Comparison of ENCODE assay signal across 9 cellular contexts in the genomic region with DNA sequence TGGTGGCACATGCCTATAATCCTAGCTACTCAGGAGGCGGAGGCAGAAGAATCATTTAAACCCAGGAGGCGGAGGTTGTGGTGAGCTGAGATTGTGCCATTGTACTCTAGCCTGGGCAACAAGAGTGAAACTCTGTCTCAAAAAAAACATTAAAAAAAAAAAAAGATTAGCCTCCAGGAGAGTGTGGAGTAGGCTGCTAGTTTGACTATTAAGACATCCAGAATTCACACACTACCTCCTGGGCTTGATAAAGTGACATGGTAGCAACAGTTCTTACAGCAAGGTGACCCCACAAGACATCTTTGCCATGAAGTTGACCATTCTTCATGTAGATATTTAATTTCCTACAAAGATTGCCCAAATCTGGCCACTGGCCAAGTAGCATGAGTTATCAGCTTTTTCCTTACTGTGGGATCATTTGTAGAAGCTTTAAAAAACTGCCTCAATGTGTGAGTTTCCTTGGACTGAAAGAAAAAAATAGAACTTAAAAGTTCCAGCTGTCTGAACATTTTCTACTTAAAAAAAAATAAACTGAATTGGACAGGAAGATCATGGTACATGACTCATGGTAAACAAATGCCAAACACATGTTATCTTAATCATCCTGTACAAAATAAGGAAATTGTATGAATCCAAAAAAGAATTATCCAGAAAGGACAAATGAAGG. TPM values are rescaled to one million over a fixed set of nuclear protein-coding genes. Genes with fewer than 3 reads are reported as not detected.
A peak's percentile ranks its signal among the peaks of the same experiment; 100 is the strongest.
DNase-seq lines count a peak whose midpoint lies in the region; ATAC-seq and TF ChIP-seq lines count a peak whose summit lies in the region.
"Had no signal": no experiment of that assay in that cellular context is flagged by ENCODE, and none has a peak within 500 bp of the region (broad histone marks: within the 10 kb centered on the region; RNA-seq: fewer than 3 reads in every experiment).

No MANE protein-coding gene starts in this region.

- H3K27me3 ChIP-seq in adrenal gland: no peaks in the 10 kb centered on the region
- no peaks in the 10 kb centered on the region for H3K27me3 ChIP-seq in stomach

- TF ChIP-seq EP300 in stomach (IDR thresholded peaks at IDR 0.05): no peak

- H3K27ac ChIP-seq in adrenal gland: peak overlapping the region in 3 of 5 donors; percentile 8 to 61 (median 38)
- H3K27ac ChIP-seq in stomach: peak overlapping the region in 4 of 5 donors; percentile 30 to 66 (median 38)
- H3K27ac ChIP-seq: lower lobe of right lung had no signal

- TF ChIP-seq CTCF in adrenal gland (IDR thresholded peaks at IDR 0.05) (no peak), stomach (IDR thresholded peaks at IDR 0.05) (no peak)

- H3K4me3 ChIP-seq in adrenal gland (no peak overlapping the region), stomach (no peak overlapping the region)
- H3K4me3 ChIP-seq: lower lobe of right lung had no signal

- ATAC-seq in Right ventricle myocardium superior (ENCODE audit: poor library complexity) (peak; percentile 77), HG03280 (IDR thresholded peaks at IDR 0.05; ENCODE audit: unreplicated experiment) (no peak), GM18907 (IDR thresholded peaks at IDR 0.05; ENCODE audit: unreplicated experiment) (no peak), GM21447 (IDR thresholded peaks at IDR 0.05; ENCODE audit: unreplicated experiment) (no peak)
- ATAC-seq: lower lobe of right lung had no signal

- peak; percentile 35 for DNase-seq in H4 (ENCODE audit: low spot score)
- DNase-seq in adrenal gland: peak in 6 of 7 donors; percentile 25 to 64 (median 42)
- no peak for DNase-seq in Right ventricle myocardium superior
- no peak for DNase-seq in stomach
- no peak for DNase-seq in cortex of kidney (lab: John Stamatoyannopoulos, UW)
- DNase-seq: lower lobe of right lung had no signal

- no peaks in the 10 kb centered on the region for H3K9me3 ChIP-seq in adrenal gland (replicated peaks in 1 of 3)
- H3K9me3 ChIP-seq in stomach: no peaks in the 10 kb centered on the region
- H3K9me3 ChIP-seq: lower lobe of right lung had no signal

- intact Hi-C loops in adrenal gland (cut with DNase I) (no loop called here), Right ventricle myocardium superior (cut with DNase I) (no loop called here), stomach (cut with DNase I; ENCODE audit: low total_unique reads) (no loop called here)

- peaks cover 0 to 7% of the 10 kb centered on the region in 2 donors for H3K4me1 ChIP-seq in adrenal gland (replicated peaks in 1 of 2)
- peaks cover 0 to 10% (median 6%) of the 10 kb centered on the region in 4 donors for H3K4me1 ChIP-seq in stomach
- H3K4me1 ChIP-seq: lower lobe of right lung had no signal

- WGBS in adrenal gland, 4 donors: 90 to 98% (median 96%) methylated on average over 2 of the region's 2 CpGs
- 86 to 99% (median 95%) methylated on average over 2 of the region's 2 CpGs for WGBS in stomach, 5 donors

- H3K36me3 ChIP-seq in adrenal gland (replicated peaks in 1 of 2): no peaks in the 10 kb centered on the region
- H3K36me3 ChIP-seq in stomach: no peaks in the 10 kb centered on the region
- H3K36me3 ChIP-seq: lower lobe of right lung had no signal

- TF ChIP-seq POLR2A in adrenal gland (IDR thresholded peaks at IDR 0.05): no peak
- TF ChIP-seq POLR2A in stomach (IDR thresholded peaks at IDR 0.05): no peak

RNA-seq across cellular contexts. Expression of a gene that starts 35.3 kb away (rescaled TPM):
- 1.3 and 2.6 TPM in 2 replicates for total RNA-seq in H4 (2014; rRNA removed; shearing (Covaris generic))
- total RNA-seq in adrenal gland (10 to 100 TPM; 45.1 to 95.6 (median 71.9) TPM), Right ventricle myocardium superior (37.3 TPM), stomach (10 to 100 TPM; 21.4 to 85.2 (median 55.4) TPM)
- polyA plus RNA-seq in adrenal gland (10 to 100 TPM; 22.3 to 35.4 (median 28.4) TPM), stomach (10 to 100 TPM; 15.7 to 48.3 (median 21.2) TPM)

Comparison
In these comparisons a context has a peak if more than half of its experiments do, and no peak if none do; other contexts are left out.
1. DNase-seq: peak in H4 (single experiment) and adrenal gland (6 of 7); none in Right ventricle myocardium superior (single experiment), stomach (single experiment) and cortex of kidney (single experiment).